Comparison of ENCODE assay signal across 14 cellular contexts in genomic region chr7:34107306-34107705, GRCh38.
DNase-seq lines count a peak whose midpoint lies in the region; ATAC-seq and TF ChIP-seq lines count a peak whose summit lies in the region.
"Had no signal": no experiment of that assay in that cellular context is flagged by ENCODE, and none has a peak within 500 bp of the region (broad histone marks: within the 10 kb centered on the region; RNA-seq: fewer than 3 reads in every experiment).

No MANE protein-coding gene starts in this region.

- in situ Hi-C loops in transverse colon (cut with MboI; ENCODE audit: low pct_ligation_motif_present in 1 of 4, low pct_unique_long_range_greater_than_20kb in 1 of 4, low sequenced_read_pairs in 3 of 4) = no loop called here

- H3K36me3 Mint-ChIP-seq in WTC11 (no peaks in the 10 kb centered on the region), endothelial cell (ENCODE audit: low read depth, unreplicated experiment) (no peaks in the 10 kb centered on the region)

- H3K4me3 ChIP-seq in ACC112 (ENCODE audit: low read depth, low read length) (no peak overlapping the region), transverse colon (no peak overlapping the region)
- H3K4me3 ChIP-seq: lower lobe of right lung, thoracic aorta had no signal

- CTCF ChIA-PET in WTC11 (lab: Charles Lee) = no interaction called here

- peaks cover 12% of the 10 kb centered on the region for H3K9me3 Mint-ChIP-seq in WTC11
- H3K9me3 Mint-ChIP-seq in endothelial cell (ENCODE audit: unreplicated experiment) = no peaks in the 10 kb centered on the region
- H3K9me3 Mint-ChIP-seq: activated B cell treated with CpG ODN at 0.5 μM for 24 hours had no signal

- POLR2A ChIA-PET in WTC11 (lab: Charles Lee) = no interaction called here

- TF ChIP-seq EP300 in transverse colon (IDR thresholded peaks at IDR 0.05; ENCODE audit: low read depth) = no peak

- no peaks in the 10 kb centered on the region for H3K9me3 ChIP-seq in transverse colon
- H3K9me3 ChIP-seq: lower lobe of right lung, thoracic aorta had no signal

- H3K4me1 Mint-ChIP-seq in WTC11 (peaks cover 42% of the 10 kb centered on the region), endothelial cell (ENCODE audit: unreplicated experiment) (peaks cover 2% of the 10 kb centered on the region)
- H3K4me1 Mint-ChIP-seq: activated B cell treated with CpG ODN at 0.5 μM for 24 hours had no signal

- TF ChIP-seq POLR2A in transverse colon (IDR thresholded peaks at IDR 0.05) = no peak

- no peak for TF ChIP-seq CTCF in WTC11 (IDR thresholded peaks at IDR 0.05)
- TF ChIP-seq CTCF in transverse colon (IDR thresholded peaks at IDR 0.05) = no peak
- no peak for TF ChIP-seq CTCF in endothelial cell (IDR thresholded peaks at IDR 0.05; ENCODE audit: unreplicated experiment)

- H3K79me2 ChIP-seq in ACC112 (ENCODE audit: control insufficient read depth, insufficient read depth, low read length, unreplicated experiment) = no peaks in the 10 kb centered on the region

- H3K4me3 Mint-ChIP-seq in WTC11 = no peak overlapping the region
- H3K4me3 Mint-ChIP-seq in endothelial cell (ENCODE audit: unreplicated experiment) = no peak overlapping the region
- H3K4me3 Mint-ChIP-seq: activated B cell treated with CpG ODN at 0.5 μM for 24 hours had no signal

- H3K36me3 ChIP-seq in ACC112 (ENCODE audit: insufficient read depth, low read length) = no peaks in the 10 kb centered on the region
- no peaks in the 10 kb centered on the region for H3K36me3 ChIP-seq in transverse colon
- H3K36me3 ChIP-seq: lower lobe of right lung, thoracic aorta had no signal

- ATAC-seq in WTC11 (no peak), left cardiac atrium (peak; percentile 75 to 79)
- ATAC-seq: lower lobe of right lung had no signal

- peaks cover 36% of the 10 kb centered on the region for H3K4me1 ChIP-seq in ACC112 (ENCODE audit: control insufficient read depth, insufficient read depth, low read length, unreplicated experiment)
- H3K4me1 ChIP-seq in transverse colon = no peaks in the 10 kb centered on the region
- H3K4me1 ChIP-seq: lower lobe of right lung had no signal

- intact Hi-C loops in left cardiac atrium (cut with DNase I) = no loop called here
- intact Hi-C loops in transverse colon (cut with DNase I; ENCODE audit: low total_unique reads) = no loop called here

- no peaks in the 10 kb centered on the region for H3K27me3 Mint-ChIP-seq in WTC11 (ENCODE audit: low read depth)
- H3K27me3 Mint-ChIP-seq in endothelial cell (ENCODE audit: unreplicated experiment) = no peaks in the 10 kb centered on the region
- H3K27me3 Mint-ChIP-seq: activated B cell treated with CpG ODN at 0.5 μM for 24 hours had no signal

- H3K27ac Mint-ChIP-seq in WTC11 (peak overlapping the region; percentile 62; the same call in 1 of the 2 replicates), endothelial cell (ENCODE audit: unreplicated experiment) (no peak overlapping the region)
- H3K27ac Mint-ChIP-seq: activated B cell treated with CpG ODN at 0.5 μM for 24 hours had no signal

- WGBS in transverse colon (ENCODE audit: low coverage in 1 of 2), 2 donors = 75 to 79% methylated on average over 5 of the region's 5 CpGs

- H3K27ac ChIP-seq in ACC112 (ENCODE audit: low read depth, low read length) (peak overlapping the region; percentile 3; the same call in 1 of the 2 replicates), transverse colon (no peak overlapping the region)
- H3K27ac ChIP-seq: C4-2B, lower lobe of right lung, thoracic aorta had no signal

- DNase-seq in HS-5 (ENCODE audit: low read depth) = peak; percentile 45
- no peak for DNase-seq in WTC11 (ENCODE audit: low spot score)
- DNase-seq in left cardiac atrium = no peak
- no peak for DNase-seq in transverse colon
- no peak for DNase-seq in COLO829 (ENCODE audit: low spot score)
- no peak for DNase-seq in endothelial cell (ENCODE audit: low spot score)
- no peak for DNase-seq in DMS114 treated with DMSO at 0.1 percent for 48 hours (lab: John Stamatoyannopoulos, UW; ENCODE audit: unreplicated experiment)
- DNase-seq: activated B cell treated with CpG ODN at 0.5 μM for 24 hours; activated T-cell treated with anti-CD3 and anti-CD28 coated beads, Interleukin-2, amount 50 U/mL, for 48 hours; lower lobe of right lung; SHP77 had no signal

- H3K27me3 ChIP-seq in ACC112 (ENCODE audit: insufficient read depth, low read length) = no peaks in the 10 kb centered on the region
- H3K27me3 ChIP-seq in transverse colon = no peaks in the 10 kb centered on the region

- no peak overlapping the region for H2AFZ ChIP-seq in ACC112 (ENCODE audit: low read length, unreplicated experiment)

TF ChIP-seq in WTC11, 78 proteins besides CTCF, POLR2A, EP300 and RAD21:
- TF ChIP-seq STAT6 (CRISPR knock-in tag; conservative IDR thresholded peaks at IDR 0.05; ENCODE audit: low read depth) = no peak
- TF ChIP-seq NR2C2 (CRISPR knock-in tag; IDR thresholded peaks at IDR 0.05) = no peak
- TF ChIP-seq AFF4 (CRISPR knock-in tag; IDR thresholded peaks at IDR 0.05; ENCODE audit: borderline replicate concordance) = no peak
